18 cellular contexts compared by ENCODE assay signal in the genomic region with DNA sequence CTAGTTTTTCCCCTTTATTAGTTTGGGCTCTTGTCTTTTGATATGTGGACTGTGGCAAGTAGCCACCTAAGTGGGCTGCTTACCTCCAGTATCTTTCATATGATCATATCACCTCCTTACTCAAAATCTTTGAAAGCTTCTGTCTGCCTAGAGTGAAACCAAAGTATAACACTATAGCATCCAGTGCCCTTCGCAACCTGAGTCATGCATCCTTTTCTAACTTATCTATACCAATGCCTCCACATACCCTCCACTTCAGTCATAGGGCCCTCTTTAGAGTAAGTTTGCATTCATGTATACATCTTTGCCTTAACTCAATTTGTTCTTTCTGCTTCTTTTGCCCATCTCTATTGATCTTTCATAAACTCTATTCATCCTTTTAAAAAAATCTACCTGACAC.
DNase-seq lines count a peak whose midpoint lies in the region; ATAC-seq, FAIRE-seq and TF ChIP-seq lines count a peak whose summit lies in the region.
"Had no signal": no experiment of that assay in that cellular context is flagged by ENCODE, and none has a peak within 500 bp of the region (broad histone marks: within the 10 kb centered on the region; RNA-seq: fewer than 3 reads in every experiment).

No MANE protein-coding gene starts in this region.

- peak; percentile 29 for ATAC-seq in GM18861 (IDR thresholded peaks at IDR 0.05; ENCODE audit: unreplicated experiment)
- peak; percentile 80 for ATAC-seq in stimulated activated effector memory CD8-positive, alpha-beta T cell treated with anti-CD3 and anti-CD28 coated beads, Interleukin-12 subunit alpha, Interleukin-12 subunit beta, amount 100 ng/mL, for 72 hours
- ATAC-seq in HG02970 (IDR thresholded peaks at IDR 0.05; ENCODE audit: low FRiP score, unreplicated experiment) = no peak
- ATAC-seq: A549, K562 had no signal

- H2AFZ ChIP-seq in OCI-LY3 (ENCODE audit: low read depth, low read length) = no peak overlapping the region

- H3K4me1 Mint-ChIP-seq in stimulated activated effector memory CD8-positive, alpha-beta T cell treated with anti-CD3 and anti-CD28 coated beads, Interleukin-12 subunit alpha, Interleukin-12 subunit beta, amount 100 ng/mL, for 72 hours = peaks cover 5% of the 10 kb centered on the region
- H3K4me1 Mint-ChIP-seq: CD8-positive, alpha-beta memory T cell had no signal

- peaks cover 8% of the 10 kb centered on the region for H3K27me3 ChIP-seq in OCI-LY3 (ENCODE audit: low read depth, low read length)
- H3K27me3 ChIP-seq: BLaER1 had no signal

- no peak overlapping the region for H3K27ac ChIP-seq in OCI-LY3 (ENCODE audit: low read length)
- H3K27ac ChIP-seq: A549, BLaER1, HL-60 had no signal

- TF ChIP-seq CTCF in OCI-LY3 (IDR thresholded peaks at IDR 0.05; ENCODE audit: low read depth, low read length) = no peak

- no peak overlapping the region for H3K4me3 Mint-ChIP-seq in stimulated activated effector memory CD8-positive, alpha-beta T cell treated with anti-CD3 and anti-CD28 coated beads, Interleukin-12 subunit alpha, Interleukin-12 subunit beta, amount 100 ng/mL, for 72 hours
- H3K4me3 Mint-ChIP-seq: CD8-positive, alpha-beta memory T cell had no signal

- peaks cover 9% of the 10 kb centered on the region for H3K9me3 Mint-ChIP-seq in stimulated activated effector memory CD8-positive, alpha-beta T cell treated with anti-CD3 and anti-CD28 coated beads, Interleukin-12 subunit alpha, Interleukin-12 subunit beta, amount 100 ng/mL, for 72 hours
- H3K9me3 Mint-ChIP-seq: CD8-positive, alpha-beta memory T cell had no signal

- H3K4me1 ChIP-seq in OCI-LY3 (ENCODE audit: low read length) = peaks cover 50% of the 10 kb centered on the region
- H3K4me1 ChIP-seq: A549, BLaER1 had no signal

- no peaks in the 10 kb centered on the region for H4K20me1 ChIP-seq in OCI-LY3 (ENCODE audit: insufficient read depth, low read length)
- H4K20me1 ChIP-seq: BLaER1 had no signal

- FAIRE-seq in H54 (lab: Jason Lieb, UNC) = peak; percentile 15
- FAIRE-seq: A549, K562 had no signal

- peak overlapping the region; percentile 57 for H3K4me2 ChIP-seq in OCI-LY3 (ENCODE audit: low read length)
- H3K4me2 ChIP-seq: A549, BLaER1 had no signal

- no peak overlapping the region for H3K27ac Mint-ChIP-seq in stimulated activated effector memory CD8-positive, alpha-beta T cell treated with anti-CD3 and anti-CD28 coated beads, Interleukin-12 subunit alpha, Interleukin-12 subunit beta, amount 100 ng/mL, for 72 hours
- H3K27ac Mint-ChIP-seq: CD8-positive, alpha-beta memory T cell had no signal

- no peaks in the 10 kb centered on the region for H3K9me3 ChIP-seq in OCI-LY3 (ENCODE audit: insufficient read depth, low read length)
- H3K9me3 ChIP-seq: A549, BLaER1, Caco-2 had no signal

- TF ChIP-seq POLR2A in H54 (IDR thresholded peaks at IDR 0.05; ENCODE audit: low read depth, low read length) = no peak

- H3K9ac ChIP-seq in OCI-LY3 (ENCODE audit: low read length) = no peak overlapping the region
- H3K9ac ChIP-seq: BLaER1 had no signal

- DNase-seq in H54 (ENCODE audit: insufficient read length, low spot score) (no peak), GOT3 (lab: John Stamatoyannopoulos, UW) (no peak), DMS153 (lab: John Stamatoyannopoulos, UW) (no peak)
- DNase-seq in stimulated activated effector memory CD8-positive, alpha-beta T cell treated with anti-CD3 and anti-CD28 coated beads, Interleukin-12 subunit alpha, Interleukin-12 subunit beta, amount 100 ng/mL, for 72 hours (ENCODE audit: low spot score in 2 of 2) = no peak
- DNase-seq: AML-193; Caco-2; CD8-positive, alpha-beta memory T cell; DMS53; GF-D8; H7; Karpas-422 had no signal

- no peak overlapping the region for H3K4me3 ChIP-seq in OCI-LY3 (ENCODE audit: low read length)
- H3K4me3 ChIP-seq: A549, BLaER1, K562 had no signal

- no peaks in the 10 kb centered on the region for H3K36me3 Mint-ChIP-seq in stimulated activated effector memory CD8-positive, alpha-beta T cell treated with anti-CD3 and anti-CD28 coated beads, Interleukin-12 subunit alpha, Interleukin-12 subunit beta, amount 100 ng/mL, for 72 hours
- H3K36me3 Mint-ChIP-seq: CD8-positive, alpha-beta memory T cell had no signal

- H3K36me3 ChIP-seq in OCI-LY3 (replicated peaks; ENCODE audit: low read depth, low read length) = no peaks in the 10 kb centered on the region
- H3K36me3 ChIP-seq: BLaER1 had no signal

- no peaks in the 10 kb centered on the region for H3K79me2 ChIP-seq in OCI-LY3 (ENCODE audit: low read length)
